In genomic region chr4:4541040-4541631, GRCh38 we compare ENCODE assay signal across 1 cellular context.
A peak's percentile ranks its signal among the peaks of the same experiment; 100 is the strongest.
TF ChIP-seq lines count a peak whose summit lies in the region.

No MANE protein-coding gene starts in this region.

TF ChIP-seq in H1, 55 proteins besides CTCF, POLR2A, EP300 and RAD21 (continued from another document):
- 0 out of 4 replicates have a peak, but pooled peaks of 1 of the 2 experiments have one; percentile 36 for TF ChIP-seq SIN3A (conservative IDR thresholded peaks at IDR 0.05 in 1 of 2, IDR thresholded peaks at IDR 0.05 in 1 of 2; ENCODE audit: low read depth in 1 of 2, low read length in 2 of 2)
TF ChIP-seq in H1: peak in this region for 1.
